ENCODE assay signal across 17 cellular contexts in genomic region chr16:4380131-4381063, GRCh38. TPM values are rescaled to one million over a fixed set of nuclear protein-coding genes. Genes with fewer than 3 reads are reported as not detected.
A peak's percentile ranks its signal among the peaks of the same experiment; 100 is the strongest.
DNase-seq lines count a peak whose midpoint lies in the region; ATAC-seq and TF ChIP-seq lines count a peak whose summit lies in the region.
"Had no signal": no experiment of that assay in that cellular context is flagged by ENCODE, and none has a peak within 500 bp of the region (broad histone marks: within the 10 kb centered on the region; RNA-seq: fewer than 3 reads in every experiment).

No MANE protein-coding gene starts in this region.

- in situ Hi-C loops in gastrocnemius medialis (cut with MboI; ENCODE audit: low sequenced_read_pairs in 4 of 4) = no loop called here

- peaks cover 21 to 45% of the 10 kb centered on the region in 2 donors for H3K4me1 ChIP-seq in gastrocnemius medialis

- H3K9ac ChIP-seq in SK-N-MC (ENCODE audit: insufficient read length) = no peak overlapping the region

- no peaks in the 10 kb centered on the region for H3K27me3 ChIP-seq in gastrocnemius medialis
- H3K27me3 ChIP-seq: BLaER1 treated with 17β-estradiol and CSF1 and Interleukin-3, amounts not matched to agents 10 nM and 100 nM; pancreas; upper lobe of right lung had no signal

- peak overlapping the region; percentile 14; the same call in 1 of the 2 replicates for H3K27ac ChIP-seq in SK-N-MC
- peak overlapping the region in 3 of 4 donors; percentile 37 to 60 (median 55) for H3K27ac ChIP-seq in gastrocnemius medialis
- H3K27ac ChIP-seq: pancreas, upper lobe of right lung had no signal

- H3K36me3 ChIP-seq in SK-N-MC (ENCODE audit: insufficient read depth, low read length) = no peaks in the 10 kb centered on the region; the same call in 1 of the 2 replicates
- no peaks in the 10 kb centered on the region for H3K36me3 ChIP-seq in gastrocnemius medialis

- H3K4me3 ChIP-seq in SK-N-MC = no peak overlapping the region
- no peak overlapping the region for H3K4me3 ChIP-seq in gastrocnemius medialis
- H3K4me3 ChIP-seq: BLaER1 treated with 17β-estradiol and CSF1 and Interleukin-3, amounts not matched to agents 10 nM and 100 nM; GM12878; pancreas; upper lobe of right lung had no signal

- no peak for ATAC-seq in left ventricle myocardium superior
- ATAC-seq in gastrocnemius medialis = no peak
- no peak for ATAC-seq in GM21529 (IDR thresholded peaks at IDR 0.05; ENCODE audit: unreplicated experiment)
- no peak for ATAC-seq in GM18858 (IDR thresholded peaks at IDR 0.05; ENCODE audit: unreplicated experiment)
- ATAC-seq: activated T-cell treated with anti-CD3 and anti-CD28 coated beads, Interleukin-2, amount 50 U/mL, for 72 hours; GM12878; pancreas; upper lobe of right lung had no signal

- DNase-seq in SK-N-MC (ENCODE audit: low read depth, low spot score) = no peak
- peak; percentile 36 for DNase-seq in left ventricle myocardium superior
- no peak for DNase-seq in gastrocnemius medialis
- DNase-seq in NCI-H524 treated with DMSO at 0.1 percent for 48 hours (lab: John Stamatoyannopoulos, UW) = no peak
- no peak for DNase-seq in epidermal melanocyte (ENCODE audit: insufficient read length, low spot score)
- DNase-seq: activated CD4-positive, CD25-positive, alpha-beta regulatory T cell treated with anti-CD3 and anti-CD28 coated beads, Interleukin-2, amount 50 U/mL, for 72 hours; activated T-cell treated with anti-CD3 and anti-CD28 coated beads, Interleukin-2, amount 50 U/mL, for 72 hours; KBM-7; NCI-H1417; NCI-H526; upper lobe of right lung had no signal

- no peak for TF ChIP-seq CTCF in gastrocnemius medialis (IDR thresholded peaks at IDR 0.05 in 4 of 5, conservative IDR thresholded peaks at IDR 0.05 in 1 of 5)

- TF ChIP-seq POLR2A in GM18526 (IDR thresholded peaks at IDR 0.05; ENCODE audit: extremely low read depth, insufficient read length) = peak; percentile 9
- no peak for TF ChIP-seq POLR2A in gastrocnemius medialis (IDR thresholded peaks at IDR 0.05)

- H3K9me3 ChIP-seq in SK-N-MC (ENCODE audit: low read depth, low read length) (no peaks in the 10 kb centered on the region), gastrocnemius medialis (no peaks in the 10 kb centered on the region)
- H3K9me3 ChIP-seq: BLaER1 treated with 17β-estradiol and CSF1 and Interleukin-3, amounts not matched to agents 10 nM and 100 nM; pancreas; upper lobe of right lung had no signal

- intact Hi-C loops in left ventricle myocardium superior (cut with micrococcal nuclease) (no loop called here), gastrocnemius medialis (cut with DNase I; ENCODE audit: low total_unique reads) (no loop called here)

RNA-seq across cellular contexts. Expression of gene VASN, which starts 8.7 kb away (rescaled TPM):
- total RNA-seq in left ventricle myocardium superior (4.3 TPM), gastrocnemius medialis (10 to 100 TPM in 1 of 4 donors, 1 to 10 TPM in 3; 2.4 to 12.8 (median 3.7) TPM)
- total RNA-seq: activated T-cell treated with anti-CD3 and anti-CD28 coated beads, Interleukin-2, amount 50 U/mL, for 72 hours had no signal

RNA-seq across cellular contexts. Expression of gene PAM16, which starts 29.3 kb away (rescaled TPM):
- total RNA-seq in left ventricle myocardium superior (70.0 TPM), gastrocnemius medialis (100 to 1,000 TPM; 112 to 174 (median 132) TPM)

RNA-seq across cellular contexts. Expression of gene CORO7, which starts 36.0 kb away (rescaled TPM):
- 10.1 TPM for total RNA-seq in left ventricle myocardium superior
- total RNA-seq in gastrocnemius medialis = 10 to 100 TPM in 1 of 4 donors, 1 to 10 TPM in 3; 5.7 to 15.3 (median 7.2) TPM

RNA-seq across cellular contexts. Expression of gene DNAJA3, which starts 45.3 kb away (rescaled TPM):
- 83.9 TPM for total RNA-seq in left ventricle myocardium superior
- total RNA-seq in gastrocnemius medialis = 100 to 1,000 TPM in 2 of 4 donors, 10 to 100 TPM in 2; 94.8 to 114 (median 103) TPM
